In genomic region chr11:47271328-47271727, GRCh38 we compare ENCODE assay signal across 8 cellular contexts. TPM values are rescaled to one million over a fixed set of nuclear protein-coding genes. Genes with fewer than 3 reads are reported as not detected.
DNase-seq lines count a peak whose midpoint lies in the region; ATAC-seq, FAIRE-seq and TF ChIP-seq lines count a peak whose summit lies in the region.

No MANE protein-coding gene starts in this region.

- no peak for ATAC-seq in activated T-cell treated with anti-CD3 and anti-CD28 coated beads, Interleukin-2, amount 50 U/mL, for 4 hours
- ATAC-seq in activated CD8-positive, alpha-beta T cell treated with anti-CD3 and anti-CD28 coated beads, Interleukin-2, amount 10 ng/mL, durations not matched to agents 7 days and 5 days, result no peak
- ATAC-seq in thoracic aorta (ENCODE audit: insufficient number of reproducible peaks, low FRiP score, low read depth), result no peak

- H3K4me3 ChIP-seq in kidney (ENCODE audit: low read length in 2 of 2) (peak overlapping the region; percentile 77 to 79), thoracic aorta (peak overlapping the region; percentile 94), ovary (no peak overlapping the region)

- peak overlapping the region in 1 of 2 donors; percentile 49 for H3K9ac ChIP-seq in kidney (ENCODE audit: low read length in 2 of 2)

- H3K27me3 Mint-ChIP-seq in activated T-cell treated with anti-CD3 and anti-CD28 coated beads, Interleukin-2, amount 50 U/mL, for 4 hours (ENCODE audit: low read depth), result no peaks in the 10 kb centered on the region
- H3K27me3 Mint-ChIP-seq in activated CD8-positive, alpha-beta T cell treated with anti-CD3 and anti-CD28 coated beads, Interleukin-2, amount 10 ng/mL, durations not matched to agents 7 days and 5 days (ENCODE audit: low read depth), result no peaks in the 10 kb centered on the region

- TF ChIP-seq CTCF in kidney (IDR thresholded peaks at IDR 0.05; ENCODE audit: borderline replicate concordance, extremely low read depth, insufficient read depth) (no peak), thoracic aorta (IDR thresholded peaks at IDR 0.05) (no peak), ovary (IDR thresholded peaks at IDR 0.05) (no peak)

- POLR2A ChIA-PET in activated CD8-positive, alpha-beta T cell treated with anti-CD3 and anti-CD28 coated beads, Interleukin-2, amount 10 ng/mL, durations not matched to agents 7 days and 5 days (lab: Charles Lee), result interaction anchor here (0.8 to 3.4 kb wide), 8 partner anchors 23 to 156 kb away, joined by 3 to 26 read pairs (median 3); partner anchors contain the start of genes ACP2 and DDB2

- peak overlapping the region; percentile 76 for H3K27ac Mint-ChIP-seq in activated CD8-positive, alpha-beta T cell treated with anti-CD3 and anti-CD28 coated beads, Interleukin-2, amount 10 ng/mL, durations not matched to agents 7 days and 5 days

- H3K9me3 ChIP-seq in kidney (ENCODE audit: control insufficient read depth in 1 of 2, low read length in 2 of 2), result no peaks in the 10 kb centered on the region
- no peaks in the 10 kb centered on the region for H3K9me3 ChIP-seq in thoracic aorta
- H3K9me3 ChIP-seq in ovary, result no peaks in the 10 kb centered on the region

- 46 to 65% (median 53%) methylated on average over 4 of the region's 4 CpGs for WGBS in ovary, 3 donors

- H3K27me3 ChIP-seq in thoracic aorta (replicated peaks; ENCODE audit: insufficient read depth), result no peaks in the 10 kb centered on the region
- H3K27me3 ChIP-seq in ovary, result no peaks in the 10 kb centered on the region

- H3K4me1 Mint-ChIP-seq in activated T-cell treated with anti-CD3 and anti-CD28 coated beads, Interleukin-2, amount 50 U/mL, for 4 hours (ENCODE audit: low read depth), result peaks cover 51% of the 10 kb centered on the region
- H3K4me1 Mint-ChIP-seq in activated CD8-positive, alpha-beta T cell treated with anti-CD3 and anti-CD28 coated beads, Interleukin-2, amount 10 ng/mL, durations not matched to agents 7 days and 5 days (ENCODE audit: low read depth), result peaks cover 49% of the 10 kb centered on the region

- H3K4me3 Mint-ChIP-seq in activated T-cell treated with anti-CD3 and anti-CD28 coated beads, Interleukin-2, amount 50 U/mL, for 4 hours, result peak overlapping the region; percentile 92
- peak overlapping the region; percentile 80 for H3K4me3 Mint-ChIP-seq in activated CD8-positive, alpha-beta T cell treated with anti-CD3 and anti-CD28 coated beads, Interleukin-2, amount 10 ng/mL, durations not matched to agents 7 days and 5 days

- no peak for TF ChIP-seq POLR2A in ovary (IDR thresholded peaks at IDR 0.05)

- H3K27ac ChIP-seq in kidney (ENCODE audit: low read depth in 2 of 2, low read length in 2 of 2) (no peak overlapping the region), thoracic aorta (peak overlapping the region in 1 of 2 donors; percentile 14), ovary (no peak overlapping the region)

- CTCF ChIA-PET in activated CD8-positive, alpha-beta T cell treated with anti-CD3 and anti-CD28 coated beads, Interleukin-2, amount 10 ng/mL, durations not matched to agents 7 days and 5 days (lab: Charles Lee), result interaction anchor here (0.6 to 5.2 kb wide), 12 partner anchors 10 to 549 kb away, joined by 3 to 54 read pairs (median 4); partner anchors contain the start of genes ACP2, DDB2 and NR1H3

- intact Hi-C loops in kidney (cut with DNase I) (no loop called here), ovary (cut with DNase I) (no loop called here)

- no peak for TF ChIP-seq EP300 in ovary (IDR thresholded peaks at IDR 0.05)

- H3K4me1 ChIP-seq in kidney (ENCODE audit: control insufficient read depth in 1 of 2, insufficient read depth in 1 of 2, low read depth in 1 of 2, low read length in 2 of 2), result peaks cover 14 to 24% of the 10 kb centered on the region in 2 donors
- H3K4me1 ChIP-seq in thoracic aorta (ENCODE audit: control insufficient read depth in 1 of 2, low read depth in 2 of 2), result peaks cover 21 to 31% of the 10 kb centered on the region in 2 donors
- peaks cover 1% of the 10 kb centered on the region for H3K4me1 ChIP-seq in ovary (ENCODE audit: insufficient read depth)

- H3K36me3 ChIP-seq in kidney (ENCODE audit: control insufficient read depth in 1 of 2, insufficient read depth in 2 of 2, low read length in 2 of 2), result peaks cover 10 to 15% of the 10 kb centered on the region in 2 donors
- H3K36me3 ChIP-seq in thoracic aorta, result peaks cover 20% of the 10 kb centered on the region
- H3K36me3 ChIP-seq in ovary, result no peaks in the 10 kb centered on the region

- H3K36me3 Mint-ChIP-seq in activated T-cell treated with anti-CD3 and anti-CD28 coated beads, Interleukin-2, amount 50 U/mL, for 4 hours (ENCODE audit: insufficient read depth), result peaks cover 17% of the 10 kb centered on the region
- peaks cover 22% of the 10 kb centered on the region for H3K36me3 Mint-ChIP-seq in activated CD8-positive, alpha-beta T cell treated with anti-CD3 and anti-CD28 coated beads, Interleukin-2, amount 10 ng/mL, durations not matched to agents 7 days and 5 days (ENCODE audit: low read depth)

- no peaks in the 10 kb centered on the region for H3K9me3 Mint-ChIP-seq in activated T-cell treated with anti-CD3 and anti-CD28 coated beads, Interleukin-2, amount 50 U/mL, for 4 hours
- H3K9me3 Mint-ChIP-seq in activated CD8-positive, alpha-beta T cell treated with anti-CD3 and anti-CD28 coated beads, Interleukin-2, amount 10 ng/mL, durations not matched to agents 7 days and 5 days (ENCODE audit: insufficient read depth), result no peaks in the 10 kb centered on the region

- FAIRE-seq in kidney (lab: Jason Lieb, UNC), result no peak

- no peak for DNase-seq in activated T-cell treated with anti-CD3 and anti-CD28 coated beads, Interleukin-2, amount 50 U/mL, for 4 hours
- no peak for DNase-seq in activated T-cell treated with anti-CD3 and anti-CD28 coated beads, Interleukin-2, amount 50 U/mL, for 1 hour
- DNase-seq in activated CD8-positive, alpha-beta T cell treated with anti-CD3 and anti-CD28 coated beads, Interleukin-2, amount 10 ng/mL, durations not matched to agents 7 days and 5 days, result no peak
- DNase-seq in kidney (no peak), thoracic aorta (ENCODE audit: low spot score) (no peak), GF-D8 (lab: John Stamatoyannopoulos, UW) (no peak), cerebellar cortex (ENCODE audit: low spot score) (no peak), ovary (no peak)

RNA-seq across cellular contexts. Expression of gene MADD, which starts 1.4 kb away (rescaled TPM):
- total RNA-seq in activated T-cell treated with anti-CD3 and anti-CD28 coated beads, Interleukin-2, amount 50 U/mL, for 4 hours, result 10 to 100 TPM; 51.2 to 55.6 (median 54.5) TPM
- 10 to 100 TPM; 96.3 to 98.4 TPM for total RNA-seq in activated CD8-positive, alpha-beta T cell treated with anti-CD3 and anti-CD28 coated beads, Interleukin-2, amount 10 ng/mL, durations not matched to agents 7 days and 5 days
- total RNA-seq in kidney (39.2 TPM), thoracic aorta (10 to 100 TPM; 58.9 to 74.3 TPM), ovary (10 to 100 TPM; 29.7 to 53.5 (median 40.1) TPM)
- polyA plus RNA-seq in kidney (ENCODE audit: insufficient read depth, low read depth, low replicate concordance) (19.0 TPM), ovary (10 to 100 TPM; 20.3 to 35.4 TPM)

RNA-seq across cellular contexts. Expression of gene NR1H3, which starts 13.5 kb away (rescaled TPM):
- 10 to 100 TPM in 2 of 3 donors, 1 to 10 TPM in 1; 8.5 to 10.3 (median 10.0) TPM for total RNA-seq in activated T-cell treated with anti-CD3 and anti-CD28 coated beads, Interleukin-2, amount 50 U/mL, for 4 hours
- 10 to 100 TPM; 11.7 to 12.6 TPM for total RNA-seq in activated CD8-positive, alpha-beta T cell treated with anti-CD3 and anti-CD28 coated beads, Interleukin-2, amount 10 ng/mL, durations not matched to agents 7 days and 5 days
- total RNA-seq in kidney, result 27.9 TPM
- 73.8 TPM for polyA plus RNA-seq in kidney (ENCODE audit: insufficient read depth, low read depth, low replicate concordance)
- total RNA-seq in thoracic aorta, result 10 to 100 TPM; 11.6 to 20.4 TPM
- total RNA-seq in ovary, result 10 to 100 TPM; 19.4 to 39.7 (median 29.0) TPM
- polyA plus RNA-seq in ovary, result 10 to 100 TPM; 18.0 to 27.0 TPM

RNA-seq across cellular contexts. Expression of gene ACP2, which starts 22.7 kb away (rescaled TPM):
- 10 to 100 TPM; 23.5 to 29.3 (median 28.7) TPM for total RNA-seq in activated T-cell treated with anti-CD3 and anti-CD28 coated beads, Interleukin-2, amount 50 U/mL, for 4 hours
- total RNA-seq in activated CD8-positive, alpha-beta T cell treated with anti-CD3 and anti-CD28 coated beads, Interleukin-2, amount 10 ng/mL, durations not matched to agents 7 days and 5 days, result 10 to 100 TPM; 26.7 to 27.5 TPM
- 45.1 TPM for total RNA-seq in kidney
- polyA plus RNA-seq in kidney (ENCODE audit: insufficient read depth, low read depth, low replicate concordance), result 72.7 TPM
- total RNA-seq in thoracic aorta, result 10 to 100 TPM; 39.4 to 59.7 TPM
- 10 to 100 TPM; 15.1 to 25.5 (median 18.7) TPM for total RNA-seq in ovary
- 10 to 100 TPM; 14.7 to 20.1 TPM for polyA plus RNA-seq in ovary

RNA-seq across cellular contexts. Expression of gene DDB2, which starts 56.6 kb away (rescaled TPM):
- total RNA-seq in activated T-cell treated with anti-CD3 and anti-CD28 coated beads, Interleukin-2, amount 50 U/mL, for 4 hours, result 10 to 100 TPM; 76.4 to 95.0 (median 90.2) TPM
- total RNA-seq in activated CD8-positive, alpha-beta T cell treated with anti-CD3 and anti-CD28 coated beads, Interleukin-2, amount 10 ng/mL, durations not matched to agents 7 days and 5 days, result 100 to 1,000 TPM; 164 to 171 TPM
- total RNA-seq in kidney (29.0 TPM), thoracic aorta (10 to 100 TPM; 45.6 to 69.7 TPM), ovary (10 to 100 TPM; 20.0 to 34.7 (median 25.8) TPM)
- polyA plus RNA-seq in kidney (ENCODE audit: insufficient read depth, low read depth, low replicate concordance) (14.9 TPM), ovary (10 to 100 TPM; 21.1 to 40.6 TPM)
